ENCODE assay signal across 8 cellular contexts in genomic region chr1:13960376-13960987, GRCh38.
DNase-seq lines count a peak whose midpoint lies in the region; ATAC-seq and TF ChIP-seq lines count a peak whose summit lies in the region.

No MANE protein-coding gene starts in this region.

- no peaks in the 10 kb centered on the region for H3K36me3 Mint-ChIP-seq in activated CD8-positive, alpha-beta T cell treated with anti-CD3 and anti-CD28 coated beads, Interleukin-2, amount 10 ng/mL, durations not matched to agents 7 days and 5 days (ENCODE audit: low read depth)

- peak; percentile 53 for ATAC-seq in activated CD8-positive, alpha-beta T cell treated with anti-CD3 and anti-CD28 coated beads, Interleukin-2, amount 10 ng/mL, durations not matched to agents 7 days and 5 days
- no peak for ATAC-seq in GM18517 (IDR thresholded peaks at IDR 0.05; ENCODE audit: unreplicated experiment)

- POLR2A ChIA-PET in AG04450 (lab: Yijun Ruan, JAX) = no interaction called here
- POLR2A ChIA-PET in activated CD8-positive, alpha-beta T cell treated with anti-CD3 and anti-CD28 coated beads, Interleukin-2, amount 10 ng/mL, durations not matched to agents 7 days and 5 days (lab: Charles Lee) = no interaction called here

- H3K4me1 Mint-ChIP-seq in activated CD8-positive, alpha-beta T cell treated with anti-CD3 and anti-CD28 coated beads, Interleukin-2, amount 10 ng/mL, durations not matched to agents 7 days and 5 days (ENCODE audit: low read depth) = no peaks in the 10 kb centered on the region

- H3K4me1 ChIP-seq in effector memory CD4-positive, alpha-beta T cell (ENCODE audit: control insufficient read depth, insufficient read depth, low read length, poor library complexity, severe bottlenecking) = no peaks in the 10 kb centered on the region

- H3K27ac Mint-ChIP-seq in activated CD8-positive, alpha-beta T cell treated with anti-CD3 and anti-CD28 coated beads, Interleukin-2, amount 10 ng/mL, durations not matched to agents 7 days and 5 days = no peak overlapping the region

- H3K36me3 ChIP-seq in effector memory CD4-positive, alpha-beta T cell (ENCODE audit: control insufficient read depth, insufficient read depth, low read length) = no peaks in the 10 kb centered on the region

- no peak overlapping the region for H3K4me3 Mint-ChIP-seq in activated CD8-positive, alpha-beta T cell treated with anti-CD3 and anti-CD28 coated beads, Interleukin-2, amount 10 ng/mL, durations not matched to agents 7 days and 5 days

- H3K9me3 Mint-ChIP-seq in activated CD8-positive, alpha-beta T cell treated with anti-CD3 and anti-CD28 coated beads, Interleukin-2, amount 10 ng/mL, durations not matched to agents 7 days and 5 days (ENCODE audit: insufficient read depth) = no peaks in the 10 kb centered on the region

- TF ChIP-seq CTCF in AG04450 (IDR thresholded peaks at IDR 0.05; ENCODE audit: low read depth, low read length) = peak; percentile 97
- peak; percentile 92 for TF ChIP-seq CTCF in GM12875 (IDR thresholded peaks at IDR 0.05; ENCODE audit: borderline replicate concordance, insufficient read depth, low read depth, low read length)

- H3K4me3 ChIP-seq in AG04450 (ENCODE audit: low read depth, low read length) = no peak overlapping the region
- no peak overlapping the region for H3K4me3 ChIP-seq in GM12875 (ENCODE audit: low read depth, low read length)
- H3K4me3 ChIP-seq in effector memory CD4-positive, alpha-beta T cell (ENCODE audit: insufficient read depth, low read depth, low read length, poor library complexity, severe bottlenecking) = no peak overlapping the region

- no peaks in the 10 kb centered on the region for H3K27me3 ChIP-seq in AG04450 (ENCODE audit: control insufficient read depth, insufficient read depth, low read length)
- H3K27me3 ChIP-seq in effector memory CD4-positive, alpha-beta T cell (replicated peaks; ENCODE audit: control insufficient read depth, insufficient read depth, low read length, poor library complexity, severe bottlenecking) = no peaks in the 10 kb centered on the region

- CTCF ChIA-PET in AG04450 (lab: Charles Lee) = interaction anchor here (1.6 to 2.1 kb wide), 2 partner anchors 295 to 298 kb away, joined by 12 to 13 read pairs; no protein-coding TSS in a partner anchor
- CTCF ChIA-PET in activated CD8-positive, alpha-beta T cell treated with anti-CD3 and anti-CD28 coated beads, Interleukin-2, amount 10 ng/mL, durations not matched to agents 7 days and 5 days (lab: Charles Lee) = interaction anchor here (1.0 to 1.5 kb wide), 3 partner anchors 19 to 295 kb away, joined by 3 to 4 read pairs (median 3); no protein-coding TSS in a partner anchor

- no peaks in the 10 kb centered on the region for H3K9me3 ChIP-seq in AG04450 (ENCODE audit: control insufficient read depth, insufficient read depth, low read length)
- H3K9me3 ChIP-seq in effector memory CD4-positive, alpha-beta T cell (ENCODE audit: control insufficient read depth, low read length) = no peaks in the 10 kb centered on the region

- peaks cover 8% of the 10 kb centered on the region for H3K27me3 Mint-ChIP-seq in activated CD8-positive, alpha-beta T cell treated with anti-CD3 and anti-CD28 coated beads, Interleukin-2, amount 10 ng/mL, durations not matched to agents 7 days and 5 days (ENCODE audit: low read depth)

- no peak for DNase-seq in AG04450 (ENCODE audit: low read depth, low spot score)
- peak; percentile 60 for DNase-seq in NCI-H2196 treated with DMSO at 0.1 percent for 48 hours (lab: John Stamatoyannopoulos, UW; ENCODE audit: unreplicated experiment)
- DNase-seq in activated CD8-positive, alpha-beta T cell treated with anti-CD3 and anti-CD28 coated beads, Interleukin-2, amount 10 ng/mL, durations not matched to agents 7 days and 5 days = peak; percentile 69
- DNase-seq in effector memory CD4-positive, alpha-beta T cell = peak; percentile 17 to 52 (median 17)
- peak; percentile 81 for DNase-seq in medulla oblongata (ENCODE audit: extremely low spot score)
- peak; percentile 45 for DNase-seq in stimulated activated CD8-positive, alpha-beta memory T cell treated with anti-CD3 and anti-CD28 coated beads, Interleukin-15, amount 100 ng/mL, for 24 hours (ENCODE audit: low read depth)

- H3K27ac ChIP-seq in AG04450 (ENCODE audit: low read depth, low read length) = no peak overlapping the region
- H3K27ac ChIP-seq in effector memory CD4-positive, alpha-beta T cell (ENCODE audit: insufficient read depth, low read length, poor library complexity, severe bottlenecking) = no peak overlapping the region
